Comparison of ENCODE assay signal across 9 cellular contexts in the genomic region with DNA sequence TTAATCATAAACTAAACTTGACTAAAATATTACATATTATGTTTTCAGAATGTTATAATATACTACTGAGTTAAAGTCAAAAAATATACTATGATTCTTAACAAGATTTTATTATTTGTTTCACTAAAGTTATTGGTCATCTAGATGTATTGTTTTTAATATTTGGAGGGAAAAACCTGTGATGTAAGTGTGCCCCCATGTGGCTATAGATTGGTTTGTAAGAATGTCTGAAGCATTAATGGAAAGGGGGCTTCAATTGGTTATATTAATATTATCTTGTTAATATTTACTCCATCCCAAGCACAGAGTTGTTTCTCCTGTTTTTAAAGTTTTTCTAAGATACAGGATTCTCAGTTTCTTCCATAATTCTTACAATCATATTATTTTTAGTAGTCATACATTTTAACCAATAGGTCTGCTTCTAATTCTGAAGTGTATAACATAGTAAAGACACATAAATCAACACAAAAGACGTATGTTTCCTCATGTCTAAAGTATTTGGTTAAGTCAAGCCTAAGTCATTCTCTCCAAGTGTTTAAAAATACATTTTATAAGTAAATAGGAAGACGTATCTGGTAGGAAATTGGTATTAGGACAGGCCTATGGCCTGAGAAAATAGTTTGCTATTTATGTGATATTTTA. TPM values are rescaled to one million over a fixed set of nuclear protein-coding genes. Genes with fewer than 3 reads are reported as not detected.
A peak's percentile ranks its signal among the peaks of the same experiment; 100 is the strongest.
DNase-seq lines count a peak whose midpoint lies in the region; ATAC-seq, FAIRE-seq and TF ChIP-seq lines count a peak whose summit lies in the region.
"Had no signal": no experiment of that assay in that cellular context is flagged by ENCODE, and none has a peak within 500 bp of the region (broad histone marks: within the 10 kb centered on the region; RNA-seq: fewer than 3 reads in every experiment).

No MANE protein-coding gene starts in this region.

- H3K27me3 ChIP-seq in Caco-2 (replicated peaks; ENCODE audit: control insufficient read depth, insufficient read depth, low read length) (no peaks in the 10 kb centered on the region), HepG2 (ENCODE audit: control insufficient read depth in 1 of 2, insufficient read depth in 2 of 2, low read length in 2 of 2) (no peaks in the 10 kb centered on the region)

- TF ChIP-seq RAD21 in HepG2 (CRISPR knock-in tag; IDR thresholded peaks at IDR 0.05): no peak

- no peak overlapping the region for H2AFZ ChIP-seq in HepG2 (ENCODE audit: low read length)

- DNase-seq in Caco-2 (peak in 1 of 2 experiments; percentile 13), KBM-7 (peak; percentile 38), HepG2 (ENCODE audit: low spot score) (peak; percentile 12), NCI-H1436 (lab: John Stamatoyannopoulos, UW) (no peak), cortex of kidney (lab: John Stamatoyannopoulos, UW) (no peak)
- DNase-seq in stimulated activated CD4-positive, alpha-beta T cell treated with anti-CD3 and anti-CD28 coated beads, Interleukin-1b, Interleukin-23, amount 100 ng/mL, for 48 hours: no peak

- H3K27me3 Mint-ChIP-seq in Caco-2 (ENCODE audit: insufficient read depth, unreplicated experiment): no peaks in the 10 kb centered on the region

- no peaks in the 10 kb centered on the region for H3K36me3 Mint-ChIP-seq in Caco-2 (ENCODE audit: insufficient read depth, unreplicated experiment)

- TF ChIP-seq POLR2A in HepG2 (IDR thresholded peaks at IDR 0.05; ENCODE audit: insufficient read depth in 1 of 2, low read depth in 2 of 2, low read length in 2 of 2): no peak

- no TSS peak for BruUV-seq in Caco-2 (replicated peaks; lab: Mats Ljungman, UMichigan)
- BruUV-seq in HepG2 (replicated peaks; lab: Mats Ljungman, UMichigan): no TSS peak

- intact Hi-C loops in Caco-2 (cut with micrococcal nuclease; ENCODE audit: unreplicated experiment) (loop anchor here (1.0 to 10.0 kb wide), 5 partner anchors 26 to 649 kb away; partner anchors contain the start of gene GNAI1), HepG2 (cut with micrococcal nuclease; ENCODE audit: unreplicated experiment) (loop anchor here (1.0 kb wide), 4 partner anchors 26 to 394 kb away; no protein-coding TSS in a partner anchor)

- peaks cover 14% of the 10 kb centered on the region; the same call in 1 of the 2 replicates for H3K4me1 ChIP-seq in Caco-2
- H3K4me1 ChIP-seq in HepG2 (ENCODE audit: insufficient read depth, low read length): peaks cover 24% of the 10 kb centered on the region

- no peak for FAIRE-seq in HepG2 (lab: Jason Lieb, UNC)

- H3K79me2 ChIP-seq in HepG2 (ENCODE audit: insufficient read depth, low read length): no peaks in the 10 kb centered on the region

- no peak overlapping the region for H3K27ac Mint-ChIP-seq in Caco-2 (ENCODE audit: unreplicated experiment)

- no peaks in the 10 kb centered on the region for H3K4me1 Mint-ChIP-seq in Caco-2 (ENCODE audit: low read depth, unreplicated experiment)

- TF ChIP-seq CTCF in Caco-2 (IDR thresholded peaks at IDR 0.05; ENCODE audit: insufficient read depth in 1 of 2, low read depth in 1 of 2, low read length in 1 of 2, severe bottlenecking in 1 of 2, unreplicated experiment in 1 of 2) (peak; percentile 48 to 49), VCaP (conservative IDR thresholded peaks at IDR 0.05) (peak; percentile 80), HepG2 (CRISPR knock-in tag; IDR thresholded peaks at IDR 0.05) (peak; percentile 55)

- H3K4me3 ChIP-seq in Caco-2 (ENCODE audit: low read depth, low read length) (no peak overlapping the region), HepG2 (replicated peaks in 1 of 3; ENCODE audit: insufficient read depth in 1 of 3, low read depth in 2 of 3, low read length in 3 of 3) (no peak overlapping the region)

- no peaks in the 10 kb centered on the region for H3K9me3 Mint-ChIP-seq in Caco-2 (ENCODE audit: unreplicated experiment)

- no peak overlapping the region for H3K27ac ChIP-seq in VCaP
- no peak overlapping the region for H3K27ac ChIP-seq in HepG2 (ENCODE audit: extremely low read length, insufficient read depth, low read length)

- no peak overlapping the region for H3K9ac ChIP-seq in HepG2 (ENCODE audit: insufficient read depth, low read depth, low read length)

- TF ChIP-seq EP300 in HepG2 (IDR thresholded peaks at IDR 0.05; ENCODE audit: low read depth in 2 of 2, low read length in 2 of 2) (no peak), HepG2 (CRISPR knock-in tag; IDR thresholded peaks at IDR 0.05; ENCODE audit: borderline replicate concordance) (no peak)

- 43% methylated on average over 2 of the region's 2 CpGs for WGBS in HepG2 (ENCODE audit: low lambda C conversion rate)

- no peak overlapping the region for H3K4me2 ChIP-seq in HepG2 (ENCODE audit: low read depth, low read length)

- CTCF ChIA-PET in Caco-2 (lab: Charles Lee): no interaction called here
- CTCF ChIA-PET in HepG2 (lab: Yijun Ruan, JAX; ENCODE audit: low intra/inter-chr PET ratio, low total read pairs): interaction anchor here (0.8 to 2.2 kb wide), 3 partner anchors 25 to 394 kb away, joined by 3 to 11 read pairs (median 5); partner anchors contain the start of gene GNAI1

- H4K20me1 ChIP-seq in HepG2 (ENCODE audit: insufficient read depth, low read length): no peaks in the 10 kb centered on the region

- in situ Hi-C loops in KBM-7 (cut with MboI; ENCODE audit: low pct_unique_long_range_greater_than_20kb, low sequenced_read_pairs): no loop called here
- in situ Hi-C loops in HepG2 (cut with HindIII; ENCODE audit: extremely low pct_ligation_motif_present, low pct_unique_long_range_greater_than_20kb): no loop called here

- no peaks in the 10 kb centered on the region for H3K9me3 ChIP-seq in Caco-2
- H3K9me3 ChIP-seq in HepG2 (ENCODE audit: low read length): no peaks in the 10 kb centered on the region

- POLR2A ChIA-PET in Caco-2 (lab: Charles Lee): no interaction called here
- POLR2A ChIA-PET in HepG2 (lab: Yijun Ruan, JAX): no interaction called here

- no peaks in the 10 kb centered on the region for H3K36me3 ChIP-seq in Caco-2 (ENCODE audit: control insufficient read depth, insufficient read depth, low read length)
- no peaks in the 10 kb centered on the region for H3K36me3 ChIP-seq in HepG2 (replicated peaks in 1 of 2; ENCODE audit: control insufficient read depth in 1 of 2, insufficient read depth in 2 of 2, low read length in 2 of 2)

- no peak for ATAC-seq in HepG2
- no peak for ATAC-seq in GM19351 (IDR thresholded peaks at IDR 0.05; ENCODE audit: unreplicated experiment)

- H3K4me3 Mint-ChIP-seq in Caco-2 (ENCODE audit: unreplicated experiment): no peak overlapping the region

TF ChIP-seq in HepG2, 621 proteins besides CTCF, POLR2A, EP300 and RAD21:
- TF ChIP-seq STAG1 (CRISPR knock-in tag; IDR thresholded peaks at IDR 0.05): peak; percentile 65
- TF ChIP-seq ZNF337 (CRISPR knock-in tag; IDR thresholded peaks at IDR 0.05; ENCODE audit: borderline replicate concordance, low read depth): no peak
- TF ChIP-seq ZNF670 (CRISPR knock-in tag; IDR thresholded peaks at IDR 0.05; ENCODE audit: borderline replicate concordance): no peak
- TF ChIP-seq GATAD2A (CRISPR knock-in tag; IDR thresholded peaks at IDR 0.05): no peak
- no peak for TF ChIP-seq ZNF644 (CRISPR knock-in tag; IDR thresholded peaks at IDR 0.05; ENCODE audit: low read depth)
- no peak for TF ChIP-seq ZSCAN20 (CRISPR knock-in tag; IDR thresholded peaks at IDR 0.05; ENCODE audit: borderline replicate concordance)
- TF ChIP-seq NR1H2 (CRISPR knock-in tag; IDR thresholded peaks at IDR 0.05; ENCODE audit: borderline replicate concordance, low read depth): no peak
- TF ChIP-seq, protein P1, sequence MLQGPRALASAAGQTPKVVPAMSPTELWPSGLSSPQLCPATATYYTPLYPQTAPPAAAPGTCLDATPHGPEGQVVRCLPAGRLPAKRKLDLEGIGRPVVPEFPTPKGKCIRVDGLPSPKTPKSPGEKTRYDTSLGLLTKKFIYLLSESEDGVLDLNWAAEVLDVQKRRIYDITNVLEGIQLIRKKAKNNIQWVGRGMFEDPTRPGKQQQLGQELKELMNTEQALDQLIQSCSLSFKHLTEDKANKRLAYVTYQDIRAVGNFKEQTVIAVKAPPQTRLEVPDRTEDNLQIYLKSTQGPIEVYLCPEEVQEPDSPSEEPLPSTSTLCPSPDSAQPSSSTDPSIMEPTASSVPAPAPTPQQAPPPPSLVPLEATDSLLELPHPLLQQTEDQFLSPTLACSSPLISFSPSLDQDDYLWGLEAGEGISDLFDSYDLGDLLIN (CRISPR knock-in tag; IDR thresholded peaks at IDR 0.05; ENCODE audit: borderline replicate concordance): no peak
- TF ChIP-seq SMC3 (IDR thresholded peaks at IDR 0.05; ENCODE audit: low read length): 0 out of 2 replicates have a peak, but pooled peaks have one; percentile 14
- TF ChIP-seq ZNF234 (CRISPR knock-in tag; conservative IDR thresholded peaks at IDR 0.05): no peak

RNA-seq across cellular contexts. Expression of gene GNAT3, which starts 58.0 kb away (rescaled TPM):
- not detected in 2 replicates for total RNA-seq in Caco-2 (2022)
- total RNA-seq in HepG2 (2016; rRNA removed; fragmentation: Illumina TruSeq; extraction: Trizol): not detected in 2 replicates
- total RNA-seq in HepG2 (2016; cell fraction: cytosol; rRNA removed; fragmentation: Illumina TruSeq; extraction: Trizol; ENCODE audit: low read depth): not detected in 2 replicates
- not detected in 2 replicates for total RNA-seq in HepG2 (2016; cell fraction: insoluble cytoplasmic fraction; rRNA removed; fragmentation: Illumina TruSeq; extraction: Trizol)
- total RNA-seq in HepG2 (2016; cell fraction: membrane; rRNA removed; fragmentation: Illumina TruSeq; extraction: Trizol): not detected in 2 replicates
- total RNA-seq in HepG2 (2016; cell fraction: nucleus; rRNA removed; fragmentation: Illumina TruSeq; extraction: Trizol): not detected in 2 replicates
- not detected in 2 replicates for polyA plus RNA-seq in HepG2 (2011; rRNA removed)
- polyA plus RNA-seq in HepG2 (2011; cell fraction: cytosol; rRNA removed): not detected in 2 replicates
- polyA plus RNA-seq in HepG2 (2011; cell fraction: nucleus; rRNA removed): not detected in 2 replicates
- polyA plus RNA-seq in HepG2 (2012): not detected in 2 replicates
- not detected in 2 replicates for polyA plus RNA-seq in HepG2 (2016; cell fraction: cytosol; fragmentation: Illumina TruSeq; extraction: Trizol; ENCODE audit: low read depth)
- polyA plus RNA-seq in HepG2 (2016; cell fraction: insoluble cytoplasmic fraction; fragmentation: Illumina TruSeq; extraction: Trizol; ENCODE audit: low read depth): not detected in 2 replicates
- not detected in 2 replicates for polyA plus RNA-seq in HepG2 (2016; cell fraction: membrane; fragmentation: Illumina TruSeq; extraction: Trizol; ENCODE audit: low read depth)
- not detected in 2 replicates for polyA plus RNA-seq in HepG2 (2016; cell fraction: nucleus; fragmentation: Illumina TruSeq; extraction: Trizol; ENCODE audit: insufficient read depth, low read depth)
- polyA minus RNA-seq in HepG2 (2011; rRNA and poly(A)+ RNA removed; ENCODE audit: low replicate concordance): not detected in 2 replicates
- polyA minus RNA-seq in HepG2 (2011; cell fraction: cytosol; rRNA and poly(A)+ RNA removed): not detected in 2 replicates
- not detected in 2 replicates for polyA minus RNA-seq in HepG2 (2011; cell fraction: nucleus; rRNA and poly(A)+ RNA removed)
- polyA plus RNA-seq: esophagus had no signal

Comparison
In these comparisons a context has a peak if more than half of its experiments do, and no peak if none do; other contexts are left out.
1. DNase-seq: peak in KBM-7 (single experiment) and HepG2 (single experiment); none in NCI-H1436 (single experiment), stimulated activated CD4-positive, alpha-beta T cell treated with anti-CD3 and anti-CD28 coated beads, Interleukin-1b, Interleukin-23, amount 100 ng/mL, for 48 hours (single experiment) and cortex of kidney (single experiment).
2. Peak in every context shown above with its lines, with median percentiles within 50 percentile points of each other: CTCF ChIP-seq.